ENCODE assay signal across 9 cellular contexts in genomic region chr17:2892305-2892971, GRCh38.
A peak's percentile ranks its signal among the peaks of the same experiment; 100 is the strongest.
DNase-seq lines count a peak whose midpoint lies in the region; ATAC-seq and TF ChIP-seq lines count a peak whose summit lies in the region.
"Had no signal": no experiment of that assay in that cellular context is flagged by ENCODE, and none has a peak within 500 bp of the region (broad histone marks: within the 10 kb centered on the region; RNA-seq: fewer than 3 reads in every experiment).

No MANE protein-coding gene starts in this region.

- DNase-seq in AG10803 (ENCODE audit: low read depth): peak; percentile 48
- DNase-seq in HFFc6: peak; percentile 83
- DNase-seq in WTC11 (ENCODE audit: low spot score): no peak
- peak; percentile 88 for DNase-seq in kidney glomerular epithelial cell (lab: John Stamatoyannopoulos, UW)
- DNase-seq in NCI-H187 (lab: John Stamatoyannopoulos, UW): no peak
- no peak for DNase-seq in left lobe of liver (ENCODE audit: low spot score)
- DNase-seq in NCI-H2227 treated with DMSO at 0.1 percent for 48 hours (lab: John Stamatoyannopoulos, UW): no peak
- DNase-seq: NCI-H187 treated with DMSO at 0.1 percent for 48 hours had no signal

- peak overlapping the region; percentile 16; the same call in 1 of the 2 replicates for H3K4me3 Mint-ChIP-seq in HFFc6
- H3K4me3 Mint-ChIP-seq in WTC11: no peak overlapping the region

- H3K4me3 ChIP-seq in AG10803 (ENCODE audit: low read length): no peak overlapping the region

- no peak for TF ChIP-seq CTCF in AG10803 (conservative IDR thresholded peaks at IDR 0.05; ENCODE audit: low read length)
- no peak for TF ChIP-seq CTCF in HFFc6 (IDR thresholded peaks at IDR 0.05)
- no peak for TF ChIP-seq CTCF in WTC11 (IDR thresholded peaks at IDR 0.05)

- POLR2A ChIA-PET in WTC11 (lab: Charles Lee): interaction anchor here (0.7 kb wide), 1 partner anchor 28 kb away, joined by 3 read pairs; no protein-coding TSS in a partner anchor

- H3K27me3 Mint-ChIP-seq in HFFc6 (ENCODE audit: insufficient read depth) (no peaks in the 10 kb centered on the region; the same call in none of the 2 replicates), WTC11 (ENCODE audit: low read depth) (no peaks in the 10 kb centered on the region)

- H3K4me1 Mint-ChIP-seq in HFFc6 (ENCODE audit: low read depth) (peaks cover 23% of the 10 kb centered on the region), WTC11 (peaks cover 52% of the 10 kb centered on the region)

- peaks cover 5% of the 10 kb centered on the region for H3K36me3 Mint-ChIP-seq in HFFc6 (ENCODE audit: low read depth)
- H3K36me3 Mint-ChIP-seq in WTC11: peaks cover 4% of the 10 kb centered on the region; the same call in 1 of the 2 replicates

- no peaks in the 10 kb centered on the region for H3K9me3 Mint-ChIP-seq in HFFc6
- no peaks in the 10 kb centered on the region for H3K9me3 Mint-ChIP-seq in WTC11

- ATAC-seq in WTC11: no peak
- ATAC-seq in GM21423 (IDR thresholded peaks at IDR 0.05; ENCODE audit: unreplicated experiment): no peak
- no peak for ATAC-seq in left lobe of liver

- CTCF ChIA-PET in WTC11 (lab: Charles Lee): interaction anchor here (0.6 to 0.9 kb wide), 3 partner anchors 37 to 113 kb away, joined by 3 read pairs; no protein-coding TSS in a partner anchor

- peak overlapping the region; percentile 69 for H3K27ac Mint-ChIP-seq in HFFc6
- peak overlapping the region; percentile 57 for H3K27ac Mint-ChIP-seq in WTC11

TF ChIP-seq in WTC11, 78 proteins besides CTCF, POLR2A, EP300 and RAD21:
- 0 out of 2 replicates have a peak, but pooled peaks have one; percentile 36 for TF ChIP-seq GABPB1 (CRISPR knock-in tag; IDR thresholded peaks at IDR 0.05)
- TF ChIP-seq, protein P1, sequence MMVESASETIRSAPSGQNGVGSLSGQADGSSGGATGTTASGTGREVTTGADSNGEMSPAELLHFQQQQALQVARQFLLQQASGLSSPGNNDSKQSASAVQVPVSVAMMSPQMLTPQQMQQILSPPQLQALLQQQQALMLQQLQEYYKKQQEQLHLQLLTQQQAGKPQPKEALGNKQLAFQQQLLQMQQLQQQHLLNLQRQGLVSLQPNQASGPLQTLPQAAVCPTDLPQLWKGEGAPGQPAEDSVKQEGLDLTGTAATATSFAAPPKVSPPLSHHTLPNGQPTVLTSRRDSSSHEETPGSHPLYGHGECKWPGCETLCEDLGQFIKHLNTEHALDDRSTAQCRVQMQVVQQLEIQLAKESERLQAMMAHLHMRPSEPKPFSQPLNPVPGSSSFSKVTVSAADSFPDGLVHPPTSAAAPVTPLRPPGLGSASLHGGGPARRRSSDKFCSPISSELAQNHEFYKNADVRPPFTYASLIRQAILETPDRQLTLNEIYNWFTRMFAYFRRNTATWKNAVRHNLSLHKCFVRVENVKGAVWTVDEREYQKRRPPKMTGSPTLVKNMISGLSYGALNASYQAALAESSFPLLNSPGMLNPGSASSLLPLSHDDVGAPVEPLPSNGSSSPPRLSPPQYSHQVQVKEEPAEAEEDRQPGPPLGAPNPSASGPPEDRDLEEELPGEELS (CRISPR knock-in tag; IDR thresholded peaks at IDR 0.05): no peak

Comparison
In these comparisons a context has a peak if more than half of its experiments do, and no peak if none do; other contexts are left out.
1. DNase-seq: peak in AG10803 (single experiment), HFFc6 (single experiment) and kidney glomerular epithelial cell (single experiment); none in WTC11 (single experiment), NCI-H187 (0 of 2), left lobe of liver (single experiment) and NCI-H2227 treated with DMSO at 0.1 percent for 48 hours (single experiment).